In the genomic region with DNA sequence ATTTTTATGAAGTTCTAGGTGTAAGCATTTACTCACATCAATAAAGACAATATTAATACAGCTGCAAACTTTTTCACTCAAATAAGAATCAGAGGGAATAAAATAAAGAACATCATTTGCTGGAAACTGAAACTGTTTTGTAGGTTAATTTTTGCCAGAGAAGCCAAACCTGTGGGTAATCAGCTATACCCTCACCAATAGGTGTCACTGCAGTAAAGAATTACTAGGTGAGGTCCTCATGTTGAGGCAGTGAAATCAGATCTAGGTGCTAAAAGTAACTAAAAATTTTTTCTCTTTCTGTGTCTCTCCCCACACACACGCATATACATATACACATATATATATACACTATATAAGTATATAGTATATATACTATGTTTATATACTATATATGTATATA, we compare ENCODE assay signal across 9 cellular contexts.
DNase-seq lines count a peak whose midpoint lies in the region; ATAC-seq, FAIRE-seq and TF ChIP-seq lines count a peak whose summit lies in the region.
"Had no signal": no experiment of that assay in that cellular context is flagged by ENCODE, and none has a peak within 500 bp of the region (broad histone marks: within the 10 kb centered on the region; RNA-seq: fewer than 3 reads in every experiment).

No MANE protein-coding gene starts in this region.

- H2AFZ ChIP-seq in GM12878 (ENCODE audit: control insufficient read depth, low read depth, low read length): no peak overlapping the region

- FAIRE-seq in GM12878 (lab: Jason Lieb, UNC) (no peak), frontal cortex (lab: Jason Lieb, UNC) (no peak)

- no peak for TF ChIP-seq EP300 in GM12878 (IDR thresholded peaks at IDR 0.05; ENCODE audit: borderline replicate concordance in 1 of 2, control insufficient read depth in 1 of 2, low read depth in 2 of 2, low read length in 2 of 2)

- no peak overlapping the region for H3K4me3 Mint-ChIP-seq in CD14-positive monocyte

- TF ChIP-seq CTCF in CD14-positive monocyte (IDR thresholded peaks at IDR 0.05) (peak; percentile 19), GM12878 (IDR thresholded peaks at IDR 0.05 in 2 of 3, conservative IDR thresholded peaks at IDR 0.05 in 1 of 3; ENCODE audit: control insufficient read depth in 2 of 3, extremely low read depth in 1 of 3, insufficient read depth in 1 of 3, low read depth in 3 of 3, low read length in 3 of 3) (peak; percentile 31 to 40 (median 39); a peak in 4 of 6 replicates), upper lobe of right lung (IDR thresholded peaks at IDR 0.05) (peak; percentile 32)

- no peak overlapping the region for H3K4me2 ChIP-seq in GM12878 (ENCODE audit: control insufficient read depth, insufficient read depth)

- H3K4me3 ChIP-seq in GM12878 (no peak overlapping the region), upper lobe of right lung (no peak overlapping the region)

- no TSS peak for BruUV-seq in GM12878 (replicated peaks; lab: Mats Ljungman, UMichigan)

- H3K79me2 ChIP-seq in GM12878 (ENCODE audit: control insufficient read depth, insufficient read depth, low read length): no peaks in the 10 kb centered on the region

- H3K27me3 ChIP-seq in GM12878 (replicated peaks in 1 of 2; ENCODE audit: control insufficient read depth in 2 of 2, insufficient read depth in 2 of 2, low read length in 1 of 2): no peaks in the 10 kb centered on the region
- H3K27me3 ChIP-seq in upper lobe of right lung: no peaks in the 10 kb centered on the region

- TF ChIP-seq RAD21 in GM12878 (IDR thresholded peaks at IDR 0.05; ENCODE audit: insufficient read depth, low read depth, low read length): peak; percentile 48

- H4K20me1 ChIP-seq in GM12878 (ENCODE audit: control insufficient read depth, insufficient read depth): no peaks in the 10 kb centered on the region

- ATAC-seq in GM19035 (IDR thresholded peaks at IDR 0.05; ENCODE audit: unreplicated experiment): peak; percentile 78
- peak; percentile 75 for ATAC-seq in HG03442 (IDR thresholded peaks at IDR 0.05; ENCODE audit: unreplicated experiment)
- peak; percentile 74 for ATAC-seq in GM12878
- ATAC-seq in upper lobe of right lung: no peak

- POLR2A ChIA-PET in GM12878 (lab: Charles Lee): no interaction called here

- in situ Hi-C loops in GM12878 (cut with MboI): loop anchor here (25.0 kb wide), 1 partner anchor 1196 kb away; no protein-coding TSS in a partner anchor

- H3K9ac ChIP-seq in GM12878 (ENCODE audit: control insufficient read depth, insufficient read depth, low read length): no peak overlapping the region

- TF ChIP-seq POLR2A in GM12878 (IDR thresholded peaks at IDR 0.05; ENCODE audit: low read depth, low read length): no peak

- no peaks in the 10 kb centered on the region for H3K36me3 Mint-ChIP-seq in CD14-positive monocyte

- WGBS in GM12878 (ENCODE audit: insufficient coverage, insufficient replicate concordance, low lambda C conversion rate, missing lambda C conversion rate): 0% methylated on average over 1 of the region's 1 CpG

- no peaks in the 10 kb centered on the region for H3K4me1 ChIP-seq in GM12878 (ENCODE audit: control insufficient read depth, insufficient read depth, low read length)
- H3K4me1 ChIP-seq in upper lobe of right lung: no peaks in the 10 kb centered on the region

- H3K9me3 Mint-ChIP-seq in CD14-positive monocyte: no peaks in the 10 kb centered on the region

- no peaks in the 10 kb centered on the region for H3K36me3 ChIP-seq in GM12878 (ENCODE audit: control insufficient read depth in 2 of 2, insufficient read depth in 2 of 2, low read length in 1 of 2)
- no peaks in the 10 kb centered on the region for H3K36me3 ChIP-seq in upper lobe of right lung

- no peaks in the 10 kb centered on the region for H3K4me1 Mint-ChIP-seq in CD14-positive monocyte

- CTCF ChIA-PET in GM12878 (lab: Yijun Ruan, JAX): interaction anchor here (0.9 to 1.5 kb wide), 5 partner anchors 11 to 1200 kb away, joined by 3 to 8 read pairs (median 4); no protein-coding TSS in a partner anchor

- H3K9me3 ChIP-seq in GM12878 (replicated peaks; ENCODE audit: control insufficient read depth, insufficient read depth, low read length) (no peaks in the 10 kb centered on the region), upper lobe of right lung (no peaks in the 10 kb centered on the region)

- DNase-seq in CD14-positive monocyte (ENCODE audit: low spot score): no peak
- no peak for DNase-seq in GM12878 (ENCODE audit: low read depth, low spot score)
- no peak for DNase-seq in upper lobe of right lung
- no peak for DNase-seq in inferior parietal cortex (ENCODE audit: extremely low spot score)
- DNase-seq in stimulated activated CD4-positive, alpha-beta T cell treated with anti-CD3 and anti-CD28 coated beads, Interleukin-2, amount 100 ng/mL, for 24 hours: no peak
- DNase-seq in frontal cortex (ENCODE audit: low spot score in 2 of 2): no peak

- SMC1A ChIA-PET in GM12878 (lab: Charles Lee; ENCODE audit: uncharacterized antibody, unreplicated experiment): interaction anchor here (1.0 kb wide), 1 partner anchor 11 kb away, joined by 4 read pairs; no protein-coding TSS in a partner anchor

- no peak overlapping the region for H3K27ac Mint-ChIP-seq in CD14-positive monocyte

- intact Hi-C loops in CD14-positive monocyte (cut with micrococcal nuclease): no loop called here
- intact Hi-C loops in GM12878 (cut with micrococcal nuclease; ENCODE audit: unreplicated experiment): loop anchor here (5.0 kb wide), 1 partner anchor 1201 kb away; no protein-coding TSS in a partner anchor
- intact Hi-C loops in upper lobe of right lung (cut with DNase I): no loop called here

- H3K27ac ChIP-seq in GM12878 (ENCODE audit: control insufficient read depth, insufficient read depth) (no peak overlapping the region), upper lobe of right lung (no peak overlapping the region)
- H3K27ac ChIP-seq: HL-60 had no signal

- peaks cover 0 to 2% (median 0%) of the 10 kb centered on the region in 3 donors for H3K27me3 Mint-ChIP-seq in CD14-positive monocyte (ENCODE audit: low read depth in 3 of 3)

- RAD21 ChIA-PET in GM12878 (lab: Charles Lee; ENCODE audit: unreplicated experiment): interaction anchor here (0.6 kb wide), 1 partner anchor 297 kb away, joined by 3 read pairs; no protein-coding TSS in a partner anchor

TF ChIP-seq in GM12878, 131 proteins besides CTCF, POLR2A, EP300 and RAD21 (continues in another document):
- TF ChIP-seq, protein P1, sequence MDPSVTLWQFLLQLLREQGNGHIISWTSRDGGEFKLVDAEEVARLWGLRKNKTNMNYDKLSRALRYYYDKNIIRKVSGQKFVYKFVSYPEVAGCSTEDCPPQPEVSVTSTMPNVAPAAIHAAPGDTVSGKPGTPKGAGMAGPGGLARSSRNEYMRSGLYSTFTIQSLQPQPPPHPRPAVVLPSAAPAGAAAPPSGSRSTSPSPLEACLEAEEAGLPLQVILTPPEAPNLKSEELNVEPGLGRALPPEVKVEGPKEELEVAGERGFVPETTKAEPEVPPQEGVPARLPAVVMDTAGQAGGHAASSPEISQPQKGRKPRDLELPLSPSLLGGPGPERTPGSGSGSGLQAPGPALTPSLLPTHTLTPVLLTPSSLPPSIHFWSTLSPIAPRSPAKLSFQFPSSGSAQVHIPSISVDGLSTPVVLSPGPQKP (IDR thresholded peaks at IDR 0.05; ENCODE audit: low read depth, low read length): no peak
- TF ChIP-seq, protein P2, sequence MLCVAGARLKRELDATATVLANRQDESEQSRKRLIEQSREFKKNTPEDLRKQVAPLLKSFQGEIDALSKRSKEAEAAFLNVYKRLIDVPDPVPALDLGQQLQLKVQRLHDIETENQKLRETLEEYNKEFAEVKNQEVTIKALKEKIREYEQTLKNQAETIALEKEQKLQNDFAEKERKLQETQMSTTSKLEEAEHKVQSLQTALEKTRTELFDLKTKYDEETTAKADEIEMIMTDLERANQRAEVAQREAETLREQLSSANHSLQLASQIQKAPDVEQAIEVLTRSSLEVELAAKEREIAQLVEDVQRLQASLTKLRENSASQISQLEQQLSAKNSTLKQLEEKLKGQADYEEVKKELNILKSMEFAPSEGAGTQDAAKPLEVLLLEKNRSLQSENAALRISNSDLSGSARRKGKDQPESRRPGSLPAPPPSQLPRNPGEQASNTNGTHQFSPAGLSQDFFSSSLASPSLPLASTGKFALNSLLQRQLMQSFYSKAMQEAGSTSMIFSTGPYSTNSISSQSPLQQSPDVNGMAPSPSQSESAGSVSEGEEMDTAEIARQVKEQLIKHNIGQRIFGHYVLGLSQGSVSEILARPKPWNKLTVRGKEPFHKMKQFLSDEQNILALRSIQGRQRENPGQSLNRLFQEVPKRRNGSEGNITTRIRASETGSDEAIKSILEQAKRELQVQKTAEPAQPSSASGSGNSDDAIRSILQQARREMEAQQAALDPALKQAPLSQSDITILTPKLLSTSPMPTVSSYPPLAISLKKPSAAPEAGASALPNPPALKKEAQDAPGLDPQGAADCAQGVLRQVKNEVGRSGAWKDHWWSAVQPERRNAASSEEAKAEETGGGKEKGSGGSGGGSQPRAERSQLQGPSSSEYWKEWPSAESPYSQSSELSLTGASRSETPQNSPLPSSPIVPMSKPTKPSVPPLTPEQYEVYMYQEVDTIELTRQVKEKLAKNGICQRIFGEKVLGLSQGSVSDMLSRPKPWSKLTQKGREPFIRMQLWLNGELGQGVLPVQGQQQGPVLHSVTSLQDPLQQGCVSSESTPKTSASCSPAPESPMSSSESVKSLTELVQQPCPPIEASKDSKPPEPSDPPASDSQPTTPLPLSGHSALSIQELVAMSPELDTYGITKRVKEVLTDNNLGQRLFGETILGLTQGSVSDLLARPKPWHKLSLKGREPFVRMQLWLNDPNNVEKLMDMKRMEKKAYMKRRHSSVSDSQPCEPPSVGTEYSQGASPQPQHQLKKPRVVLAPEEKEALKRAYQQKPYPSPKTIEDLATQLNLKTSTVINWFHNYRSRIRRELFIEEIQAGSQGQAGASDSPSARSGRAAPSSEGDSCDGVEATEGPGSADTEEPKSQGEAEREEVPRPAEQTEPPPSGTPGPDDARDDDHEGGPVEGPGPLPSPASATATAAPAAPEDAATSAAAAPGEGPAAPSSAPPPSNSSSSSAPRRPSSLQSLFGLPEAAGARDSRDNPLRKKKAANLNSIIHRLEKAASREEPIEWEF (IDR thresholded peaks at IDR 0.05; ENCODE audit: insufficient replicate concordance, low read depth, low read length): no peak
- TF ChIP-seq ZNF384 (IDR thresholded peaks at IDR 0.05; ENCODE audit: borderline replicate concordance, low read depth, low read length) (no peak), EZH2 (IDR thresholded peaks at IDR 0.05; ENCODE audit: borderline replicate concordance, control insufficient read depth, low read depth, low read length) (no peak), POLR2AphosphoS2 (IDR thresholded peaks at IDR 0.05; ENCODE audit: low read depth, low read length) (no peak), IKZF2 (IDR thresholded peaks at IDR 0.05) (no peak), LARP7 (IDR thresholded peaks at IDR 0.05) (no peak), RCOR1 (conservative IDR thresholded peaks at IDR 0.05; ENCODE audit: low read depth, low read length) (no peak)
- TF ChIP-seq, protein P3, sequence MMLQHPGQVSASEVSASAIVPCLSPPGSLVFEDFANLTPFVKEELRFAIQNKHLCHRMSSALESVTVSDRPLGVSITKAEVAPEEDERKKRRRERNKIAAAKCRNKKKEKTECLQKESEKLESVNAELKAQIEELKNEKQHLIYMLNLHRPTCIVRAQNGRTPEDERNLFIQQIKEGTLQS (IDR thresholded peaks at IDR 0.05; ENCODE audit: borderline replicate concordance, extremely low read depth, low read depth, low read length): no peak
